14 cellular contexts compared by ENCODE assay signal in the genomic region with DNA sequence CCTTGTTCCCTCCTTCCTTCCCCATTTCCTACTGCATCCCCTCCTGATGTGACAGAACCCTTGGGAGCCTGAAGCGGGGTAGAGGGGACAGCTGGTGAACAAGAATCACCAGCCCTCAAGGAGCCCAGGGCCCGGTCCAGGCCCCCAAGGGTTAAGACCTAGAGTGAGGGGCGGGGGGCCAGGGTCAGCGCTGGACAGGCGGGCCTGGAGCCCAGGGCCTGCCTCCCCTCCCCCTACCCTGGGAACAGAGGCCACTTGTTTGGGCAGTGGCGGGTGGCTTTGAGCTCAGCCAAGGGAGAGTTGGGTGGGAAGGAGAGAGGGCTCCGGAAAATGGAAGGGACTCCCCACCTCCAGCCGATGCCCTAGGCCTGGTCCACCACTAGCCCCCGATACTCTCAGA. TPM values are rescaled to one million over a fixed set of nuclear protein-coding genes. Genes with fewer than 3 reads are reported as not detected.
DNase-seq lines count a peak whose midpoint lies in the region; ATAC-seq and TF ChIP-seq lines count a peak whose summit lies in the region.
"Had no signal": no experiment of that assay in that cellular context is flagged by ENCODE, and none has a peak within 500 bp of the region (broad histone marks: within the 10 kb centered on the region; RNA-seq: fewer than 3 reads in every experiment).

No MANE protein-coding gene starts in this region.

- H3K27me3 Mint-ChIP-seq in activated B cell treated with CpG ODN at 0.5 μM for 24 hours: no peaks in the 10 kb centered on the region

- TF ChIP-seq CTCF in activated B cell treated with CpG ODN at 0.5 μM for 24 hours (IDR thresholded peaks at IDR 0.05): no peak
- TF ChIP-seq CTCF in ascending aorta (IDR thresholded peaks at IDR 0.05): no peak
- TF ChIP-seq CTCF in GM13977 (IDR thresholded peaks at IDR 0.05; ENCODE audit: extremely low read depth, insufficient read depth, missing control alignments): no peak

- H3K27ac Mint-ChIP-seq in activated B cell treated with CpG ODN at 0.5 μM for 24 hours: peak overlapping the region; percentile 73

- ATAC-seq in activated B cell treated with CpG ODN at 0.5 μM for 24 hours (ENCODE audit: low read depth) (no peak), GM21528 (IDR thresholded peaks at IDR 0.05; ENCODE audit: low FRiP score, unreplicated experiment) (no peak), HG03457 (IDR thresholded peaks at IDR 0.05; ENCODE audit: unreplicated experiment) (no peak)
- ATAC-seq: foreskin keratinocyte had no signal

- no peak overlapping the region for H3K4me3 ChIP-seq in ascending aorta
- H3K4me3 ChIP-seq: tibial artery had no signal

- no peak overlapping the region for H3K27ac ChIP-seq in ascending aorta
- H3K27ac ChIP-seq: foreskin keratinocyte, tibial artery had no signal

- POLR2A ChIA-PET in activated B cell treated with CpG ODN at 0.5 μM for 24 hours (lab: Charles Lee): interaction anchor here (0.5 to 2.3 kb wide), 8 partner anchors 10 to 548 kb away, joined by 3 to 14 read pairs (median 3); no protein-coding TSS in a partner anchor

- no peak overlapping the region for H3K4me3 Mint-ChIP-seq in activated B cell treated with CpG ODN at 0.5 μM for 24 hours

- H3K27me3 ChIP-seq in ascending aorta: no peaks in the 10 kb centered on the region
- H3K27me3 ChIP-seq: foreskin keratinocyte, Peyer's patch, tibial artery had no signal

- peak in 10 of 14 donors; percentile 34 to 81 (median 58) for DNase-seq in C1 segment of cervical spinal cord (lab: John Stamatoyannopoulos, UW)
- DNase-seq in activated B cell treated with CpG ODN at 0.5 μM for 24 hours: no peak
- DNase-seq in hypothalamus (lab: John Stamatoyannopoulos, UW): peak in 42 of 51 donors; percentile 12 to 85 (median 68)
- DNase-seq in pons (ENCODE audit: low spot score): peak; percentile 86
- DNase-seq in ascending aorta (ENCODE audit: low spot score in 2 of 2): no peak
- no peak for DNase-seq in GM13977 (ENCODE audit: low spot score)
- DNase-seq: foreskin keratinocyte; GOT3; NCI-H774; Peyer's patch; stimulated activated CD4-positive, alpha-beta T cell treated with anti-CD3 and anti-CD28 coated beads, Interleukin-15, amount 100 ng/mL, for 24 hours; tibial artery had no signal

- H3K4me1 Mint-ChIP-seq in activated B cell treated with CpG ODN at 0.5 μM for 24 hours: peaks cover 72% of the 10 kb centered on the region

- no peaks in the 10 kb centered on the region for H3K9me3 Mint-ChIP-seq in activated B cell treated with CpG ODN at 0.5 μM for 24 hours

- H3K9me3 ChIP-seq in ascending aorta: no peaks in the 10 kb centered on the region
- H3K9me3 ChIP-seq: Peyer's patch, tibial artery had no signal

- H3K4me1 ChIP-seq in ascending aorta: peaks cover 6 to 15% of the 10 kb centered on the region in 2 donors

- H3K36me3 Mint-ChIP-seq in activated B cell treated with CpG ODN at 0.5 μM for 24 hours (ENCODE audit: low read depth): peaks cover 14% of the 10 kb centered on the region

- CTCF ChIA-PET in activated B cell treated with CpG ODN at 0.5 μM for 24 hours (lab: Charles Lee): interaction anchor here (1.1 to 2.3 kb wide), 2 partner anchors 25 to 42 kb away, joined by 3 to 10 read pairs; no protein-coding TSS in a partner anchor

- intact Hi-C loops in activated B cell treated with CpG ODN at 0.5 μM for 24 hours (cut with micrococcal nuclease): no loop called here
- intact Hi-C loops in ascending aorta (cut with DNase I): no loop called here

- H3K36me3 ChIP-seq in ascending aorta: no peaks in the 10 kb centered on the region

- in situ Hi-C loops in GM13977 (cut with MboI; ENCODE audit: low pct_unique_long_range_greater_than_20kb, low sequenced_read_pairs, unreplicated experiment): no loop called here

RNA-seq across cellular contexts. Expression of gene ARAP1, which starts 2.1 kb away (rescaled TPM):
- total RNA-seq in activated B cell treated with CpG ODN at 0.5 μM for 24 hours: 113 and 139 TPM in 2 replicates
- 238 TPM for total RNA-seq in ascending aorta

RNA-seq across cellular contexts. Expression of gene STARD10, which starts 43.8 kb away (rescaled TPM):
- total RNA-seq in activated B cell treated with CpG ODN at 0.5 μM for 24 hours (42.6 and 46.8 TPM in 2 replicates), ascending aorta (20.9 TPM)

Comparison
In these comparisons a context has a peak if more than half of its experiments do, and no peak if none do; other contexts are left out.
1. DNase-seq: peak in C1 segment of cervical spinal cord (10 of 14), hypothalamus (42 of 51) and pons (single experiment); none in activated B cell treated with CpG ODN at 0.5 μM for 24 hours (single experiment), ascending aorta (0 of 2) and GM13977 (single experiment).